In the genomic region with DNA sequence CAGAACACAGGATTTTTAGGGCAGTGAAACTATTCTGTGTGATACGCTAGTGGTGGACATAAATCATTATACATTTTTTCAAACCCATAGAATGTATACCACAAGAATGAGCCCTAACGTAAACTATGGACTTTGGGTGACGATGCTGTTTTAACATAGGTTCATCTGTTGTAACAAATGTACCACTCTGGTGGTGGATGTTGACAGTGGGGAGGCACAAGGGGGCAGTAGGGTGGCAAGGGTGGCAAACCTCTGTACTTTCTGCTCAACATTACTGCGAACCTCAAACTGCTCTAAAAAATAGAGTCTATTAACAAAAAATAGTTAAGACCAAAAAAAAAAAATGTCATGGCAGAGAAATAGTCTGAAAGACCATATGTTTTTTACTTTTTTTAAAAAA, we compare ENCODE assay signal across 10 cellular contexts. TPM values are rescaled to one million over a fixed set of nuclear protein-coding genes. Genes with fewer than 3 reads are reported as not detected.
DNase-seq lines count a peak whose midpoint lies in the region; ATAC-seq, FAIRE-seq and TF ChIP-seq lines count a peak whose summit lies in the region.
"Had no signal": no experiment of that assay in that cellular context is flagged by ENCODE, and none has a peak within 500 bp of the region (broad histone marks: within the 10 kb centered on the region; RNA-seq: fewer than 3 reads in every experiment).

No MANE protein-coding gene starts in this region.

- intact Hi-C loops in cardiac septum (cut with DNase I): loop anchor here (5.0 kb wide), 1 partner anchor 80 kb away; no protein-coding TSS in a partner anchor
- intact Hi-C loops in kidney (cut with DNase I): no loop called here

- H3K9me3 ChIP-seq in cardiac muscle cell (ENCODE audit: low read depth): no peaks in the 10 kb centered on the region
- H3K9me3 ChIP-seq in kidney (ENCODE audit: control insufficient read depth in 1 of 2, low read length in 2 of 2): no peaks in the 10 kb centered on the region
- H3K9me3 ChIP-seq in upper lobe of left lung: no peaks in the 10 kb centered on the region

- H3K27ac ChIP-seq in cardiac muscle cell: no peak overlapping the region
- H3K27ac ChIP-seq in kidney (ENCODE audit: low read depth in 2 of 2, low read length in 2 of 2): no peak overlapping the region
- H3K27ac ChIP-seq in upper lobe of left lung: no peak overlapping the region

- H3K27me3 ChIP-seq in cardiac muscle cell (no peaks in the 10 kb centered on the region), upper lobe of left lung (no peaks in the 10 kb centered on the region)

- WGBS in upper lobe of left lung, 2 donors: 63 to 65% methylated on average over 4 of the region's 4 CpGs

- peak; percentile 5 for TF ChIP-seq CTCF in cardiac muscle cell (IDR thresholded peaks at IDR 0.05; ENCODE audit: low read depth, low read length)
- peak; percentile 20 for TF ChIP-seq CTCF in kidney (IDR thresholded peaks at IDR 0.05; ENCODE audit: borderline replicate concordance, extremely low read depth, insufficient read depth)
- peak; percentile 31 to 56 (median 47) for TF ChIP-seq CTCF in upper lobe of left lung (IDR thresholded peaks at IDR 0.05)

- H3K36me3 ChIP-seq in cardiac muscle cell: no peaks in the 10 kb centered on the region
- no peaks in the 10 kb centered on the region for H3K36me3 ChIP-seq in kidney (ENCODE audit: control insufficient read depth in 1 of 2, insufficient read depth in 2 of 2, low read length in 2 of 2)
- H3K36me3 ChIP-seq in upper lobe of left lung: no peaks in the 10 kb centered on the region

- no peaks in the 10 kb centered on the region for H3K4me1 ChIP-seq in cardiac muscle cell (ENCODE audit: low read depth)
- H3K4me1 ChIP-seq in kidney (ENCODE audit: control insufficient read depth in 1 of 2, insufficient read depth in 1 of 2, low read depth in 1 of 2, low read length in 2 of 2): no peaks in the 10 kb centered on the region
- H3K4me1 ChIP-seq in upper lobe of left lung: no peaks in the 10 kb centered on the region

- no peak for FAIRE-seq in kidney (lab: Jason Lieb, UNC)

- no peak overlapping the region for H3K4me3 ChIP-seq in cardiac muscle cell
- H3K4me3 ChIP-seq in kidney (ENCODE audit: low read length in 2 of 2): no peak overlapping the region
- no peak overlapping the region for H3K4me3 ChIP-seq in upper lobe of left lung

- TF ChIP-seq POLR2A in upper lobe of left lung (IDR thresholded peaks at IDR 0.05): no peak

- TF ChIP-seq EP300 in upper lobe of left lung (IDR thresholded peaks at IDR 0.05): no peak

- H3K9ac ChIP-seq in kidney (ENCODE audit: low read length in 2 of 2): no peak overlapping the region

- DNase-seq in cardiac muscle cell (ENCODE audit: low read depth in 1 of 2, low spot score in 1 of 2): no peak
- no peak for DNase-seq in cardiac septum (ENCODE audit: low spot score)
- peak; percentile 28 for DNase-seq in activated T-cell treated with anti-CD3 and anti-CD28 coated beads for 4 hours
- DNase-seq in kidney: no peak
- DNase-seq in upper lobe of left lung: peak in 1 of 2 donors; percentile 38
- DNase-seq in pons (ENCODE audit: low spot score): no peak
- DNase-seq: DMS79, hypothalamus had no signal

- ATAC-seq in upper lobe of left lung (ENCODE audit: low FRiP score in 2 of 2) (peak; percentile 60 to 63), GM21825 (IDR thresholded peaks at IDR 0.05; ENCODE audit: unreplicated experiment) (no peak), HG03457 (IDR thresholded peaks at IDR 0.05; ENCODE audit: unreplicated experiment) (no peak)

RNA-seq across cellular contexts. Expression of a gene that starts 9.1 kb away (rescaled TPM):
- 23.4 and 29.9 TPM in 2 replicates for total RNA-seq in cardiac muscle cell
- polyA plus RNA-seq in cardiac muscle cell: 18.9 and 19.0 TPM in 2 replicates
- 7.2 TPM for total RNA-seq in cardiac septum
- total RNA-seq in kidney: 12.3 TPM
- polyA plus RNA-seq in kidney (ENCODE audit: insufficient read depth, low read depth, low replicate concordance): 4.5 TPM
- total RNA-seq in upper lobe of left lung: 10 to 100 TPM; 36.7 to 60.7 (median 41.0) TPM

Comparison
In these comparisons a context has a peak if more than half of its experiments do, and no peak if none do; other contexts are left out.
1. ATAC-seq: peak in upper lobe of left lung (2 of 2); none in GM21825 (single experiment) and HG03457 (single experiment).
2. Peak in every context shown above with its lines, with median percentiles within 50 percentile points of each other: CTCF ChIP-seq.